8 cellular contexts compared by ENCODE assay signal in genomic region chr3:41411065-41411464, GRCh38.
"Had no signal": no experiment of that assay in that cellular context is flagged by ENCODE, and none has a peak within 500 bp of the region (broad histone marks: within the 10 kb centered on the region; RNA-seq: fewer than 3 reads in every experiment).

No MANE protein-coding gene starts in this region.

- H3K36me3 ChIP-seq: HAP-1 had no signal

- H3K4me3 ChIP-seq: GM23248, GM23338, HAP-1 had no signal

- H3K4me1 ChIP-seq: HAP-1 had no signal

- DNase-seq: GM23248, GOT3, H7, H9, HCEC 1CT, HFFc6 had no signal

- H3K4me2 ChIP-seq: GM23338 had no signal

- H3K9me3 Mint-ChIP-seq: GM23338, H9, HFFc6 had no signal

- H3K9ac ChIP-seq: GM23248 had no signal

- H3K4me3 Mint-ChIP-seq: GM23338, H9, HFFc6 had no signal

- H3K27ac Mint-ChIP-seq: GM23338, HFFc6 had no signal

- H3K9me3 ChIP-seq: HAP-1 had no signal

- H2AFZ ChIP-seq: GM23248, GM23338 had no signal

- H3K27ac ChIP-seq: GM23248 had no signal
